Comparison of ENCODE assay signal across 1 cellular context in the genomic region with DNA sequence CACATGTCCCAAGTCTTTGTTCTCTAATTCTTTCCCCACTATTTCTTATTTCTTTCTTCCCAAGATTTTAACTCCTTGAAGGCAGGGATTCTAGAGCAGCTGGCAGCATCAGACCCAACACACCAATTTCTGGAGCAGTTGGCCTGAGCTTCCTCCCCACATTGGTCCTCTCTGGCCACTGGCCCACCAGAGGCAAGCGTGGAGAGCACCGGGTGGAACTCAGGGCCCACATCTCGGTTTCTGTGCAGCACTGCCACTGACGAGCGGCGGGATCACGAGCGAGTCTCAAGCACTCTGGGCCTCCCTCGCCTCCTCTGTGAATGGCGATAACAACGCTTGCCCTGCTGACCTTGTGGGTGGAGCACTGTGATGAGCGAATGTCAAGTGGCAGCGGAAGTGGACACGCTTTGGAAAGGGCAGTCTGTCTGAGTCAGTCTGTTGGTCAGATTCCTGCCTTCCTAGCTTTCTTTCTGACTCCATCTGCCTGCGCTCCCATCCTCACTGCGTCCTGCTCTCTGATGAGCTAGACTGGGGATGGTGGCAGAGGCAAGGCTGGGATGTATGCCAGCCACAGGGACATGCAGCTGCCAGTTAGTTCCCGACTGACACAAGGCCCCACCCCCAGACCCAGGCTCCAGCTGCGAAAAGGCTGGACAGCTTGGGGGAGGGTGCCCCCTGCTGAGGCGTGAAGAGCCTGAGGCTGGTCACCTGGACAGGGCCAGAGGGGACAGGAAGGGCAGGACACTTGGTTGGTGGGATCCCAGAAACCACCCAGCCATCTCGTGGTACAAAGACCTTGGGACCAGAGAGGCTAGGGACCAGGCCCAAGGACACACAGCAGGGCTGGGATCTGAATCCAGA.
TF ChIP-seq lines count a peak whose summit lies in the region.

No MANE protein-coding gene starts in this region.

TF ChIP-seq in H1, 55 proteins besides CTCF, POLR2A, EP300 and RAD21:
- TF ChIP-seq KDM1A (IDR thresholded peaks at IDR 0.05; ENCODE audit: borderline replicate concordance, low read length), result peak; percentile 91; the same call in 1 of the 2 replicates
- TF ChIP-seq, protein P1, sequence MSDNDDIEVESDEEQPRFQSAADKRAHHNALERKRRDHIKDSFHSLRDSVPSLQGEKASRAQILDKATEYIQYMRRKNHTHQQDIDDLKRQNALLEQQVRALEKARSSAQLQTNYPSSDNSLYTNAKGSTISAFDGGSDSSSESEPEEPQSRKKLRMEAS (IDR thresholded peaks at IDR 0.05), result no peak
TF ChIP-seq in H1: peak in this region for 1.
